1 cellular context compared by ENCODE assay signal in genomic region chr3:172065967-172066762, GRCh38.
A peak's percentile ranks its signal among the peaks of the same experiment; 100 is the strongest.
TF ChIP-seq lines count a peak whose summit lies in the region.

No MANE protein-coding gene starts in this region.

TF ChIP-seq in HepG2, 621 proteins besides CTCF, POLR2A, EP300 and RAD21 (continued from another document and continues in another):
- TF ChIP-seq ZNF576 (CRISPR knock-in tag; IDR thresholded peaks at IDR 0.05) = no peak
- 0 out of 2 replicates have a peak, but pooled peaks have one; percentile 39 for TF ChIP-seq THAP11 (CRISPR knock-in tag; IDR thresholded peaks at IDR 0.05)
- no peak for TF ChIP-seq FOXM1 (CRISPR knock-in tag; IDR thresholded peaks at IDR 0.05)
- no peak for TF ChIP-seq TBX2 (CRISPR knock-in tag; IDR thresholded peaks at IDR 0.05; ENCODE audit: borderline replicate concordance)
- TF ChIP-seq REST (IDR thresholded peaks at IDR 0.05; ENCODE audit: borderline replicate concordance in 1 of 2, low read depth in 1 of 2, low read length in 2 of 2) = peak in 1 of 2 experiments; percentile 39; a peak in 1 of 4 replicates
- TF ChIP-seq ZSCAN5A (CRISPR knock-in tag; IDR thresholded peaks at IDR 0.05; ENCODE audit: borderline replicate concordance) = 0 out of 2 replicates have a peak, but pooled peaks have one; percentile 25
- peak; percentile 20 for TF ChIP-seq ZNF18 (CRISPR knock-in tag; IDR thresholded peaks at IDR 0.05; ENCODE audit: insufficient replicate concordance)
- TF ChIP-seq MXD4 (CRISPR knock-in tag; IDR thresholded peaks at IDR 0.05) = peak; percentile 34; the same call in 1 of the 2 replicates
- no peak for TF ChIP-seq ZNF761 (CRISPR knock-in tag; conservative IDR thresholded peaks at IDR 0.05)
- TF ChIP-seq CREB1 (IDR thresholded peaks at IDR 0.05) = no peak
- TF ChIP-seq CREB1 (CRISPR knock-in tag; IDR thresholded peaks at IDR 0.05) = peak; percentile 52; the same call in 1 of the 2 replicates
- 0 out of 2 replicates have a peak, but pooled peaks have one; percentile 40 for TF ChIP-seq SSRP1 (CRISPR knock-in tag; IDR thresholded peaks at IDR 0.05)
- TF ChIP-seq AGO2 (optimal IDR thresholded peaks at IDR 0.05; ENCODE audit: low read depth, low read length) = peak; percentile 19
- no peak for TF ChIP-seq ZNF713 (CRISPR knock-in tag; IDR thresholded peaks at IDR 0.05)
- no peak for TF ChIP-seq LCORL (IDR thresholded peaks at IDR 0.05)
- TF ChIP-seq LCORL (CRISPR knock-in tag; IDR thresholded peaks at IDR 0.05) = 0 out of 2 replicates have a peak, but pooled peaks have one; percentile 17
- TF ChIP-seq ZNF543 (CRISPR knock-in tag; IDR thresholded peaks at IDR 0.05) = no peak
- no peak for TF ChIP-seq ZNF317 (CRISPR knock-in tag; IDR thresholded peaks at IDR 0.05)
- TF ChIP-seq ZBTB39 (CRISPR knock-in tag; IDR thresholded peaks at IDR 0.05) = peak; percentile 90
- TF ChIP-seq ATF3 (CRISPR knock-in tag; IDR thresholded peaks at IDR 0.05) = no peak
- 0 out of 2 replicates have a peak, but pooled peaks have one; percentile 43 for TF ChIP-seq ZNF644 (CRISPR knock-in tag; IDR thresholded peaks at IDR 0.05; ENCODE audit: low read depth)
- 0 out of 2 replicates have a peak, but pooled peaks have one; percentile 18 for TF ChIP-seq ZSCAN29 (CRISPR knock-in tag; conservative IDR thresholded peaks at IDR 0.05)
- peak; percentile 9; the same call in 1 of the 2 replicates for TF ChIP-seq MBD4 (IDR thresholded peaks at IDR 0.05; ENCODE audit: borderline replicate concordance, low read length)
- no peak for TF ChIP-seq IRF9 (CRISPR knock-in tag; IDR thresholded peaks at IDR 0.05; ENCODE audit: borderline replicate concordance)
- peak; percentile 60 for TF ChIP-seq PAXIP1 (CRISPR knock-in tag; conservative IDR thresholded peaks at IDR 0.05)
- peak; percentile 34; the same call in 1 of the 2 replicates for TF ChIP-seq TGIF2 (CRISPR knock-in tag; IDR thresholded peaks at IDR 0.05)
- 0 out of 2 replicates have a peak, but pooled peaks have one; percentile 14 for TF ChIP-seq SP5 (CRISPR knock-in tag; IDR thresholded peaks at IDR 0.05; ENCODE audit: borderline replicate concordance, low read depth)
- TF ChIP-seq MED1 (CRISPR knock-in tag; IDR thresholded peaks at IDR 0.05) = peak; percentile 91
- TF ChIP-seq ZNF280D (CRISPR knock-in tag; IDR thresholded peaks at IDR 0.05) = 0 out of 2 replicates have a peak, but pooled peaks have one; percentile 24
- TF ChIP-seq TARDBP (CRISPR knock-in tag; IDR thresholded peaks at IDR 0.05) = peak; percentile 31; the same call in 1 of the 2 replicates
- TF ChIP-seq HOXA7 (CRISPR knock-in tag; IDR thresholded peaks at IDR 0.05) = no peak
- peak; percentile 40 for TF ChIP-seq HDAC2 (CRISPR knock-in tag; IDR thresholded peaks at IDR 0.05)
- TF ChIP-seq BCL6 (CRISPR knock-in tag; IDR thresholded peaks at IDR 0.05) = peak; percentile 98
- TF ChIP-seq ZGPAT (CRISPR knock-in tag; IDR thresholded peaks at IDR 0.05) = peak; percentile 37
- TF ChIP-seq HNRNPUL1 (IDR thresholded peaks at IDR 0.05; ENCODE audit: low read depth, low read length) = peak; percentile 85
- TF ChIP-seq ZBTB25 (CRISPR knock-in tag; IDR thresholded peaks at IDR 0.05) = 0 out of 2 replicates have a peak, but pooled peaks have one; percentile 54
- peak; percentile 39; the same call in 1 of the 2 replicates for TF ChIP-seq PPARG (CRISPR knock-in tag; conservative IDR thresholded peaks at IDR 0.05)
- TF ChIP-seq PITX1 (CRISPR knock-in tag; IDR thresholded peaks at IDR 0.05) = 0 out of 2 replicates have a peak, but pooled peaks have one; percentile 24
- peak; percentile 44 for TF ChIP-seq POLR2G (IDR thresholded peaks at IDR 0.05; ENCODE audit: low read depth, low read length)
- no peak for TF ChIP-seq ZNF777 (CRISPR knock-in tag; IDR thresholded peaks at IDR 0.05)
- peak; percentile 33; the same call in 1 of the 3 replicates for TF ChIP-seq MXI1 (IDR thresholded peaks at IDR 0.05; ENCODE audit: borderline replicate concordance, low read depth, low read length)
